ENCODE assay signal across 24 cellular contexts in genomic region chr2:241425368-241425767, GRCh38.
"Had no signal": no experiment of that assay in that cellular context is flagged by ENCODE, and none has a peak within 500 bp of the region (broad histone marks: within the 10 kb centered on the region; RNA-seq: fewer than 3 reads in every experiment).

No MANE protein-coding gene starts in this region.

- H3K4me3 Mint-ChIP-seq: endodermal cell; immature natural killer cell; nephron; stimulated activated naive B cell treated with anti-CD40 and anti-IgM and Interleukin-4, amounts not matched to agents 10 μg/mL and 1 μg/mL and 100 μg/mL, for 72 hours had no signal

- DNase-seq: caudate nucleus; colonic mucosa; dermis blood vessel endothelial cell; effector CD4-positive, alpha-beta T cell; endodermal cell; erythroblast; immature natural killer cell; left cardiac atrium; left ventricle myocardium inferior; lower lobe of right lung; mesenchymal stem cell; naive B cell; psoas muscle; spleen; stimulated activated CD4-positive, alpha-beta T cell treated with anti-CD3 and anti-CD28 coated beads, Interleukin-15, amount 100 ng/mL, for 24 hours; stimulated activated CD4-positive, alpha-beta T cell treated with anti-CD3 and anti-CD28 coated beads, Interleukin-1b, Interleukin-23, amount 100 ng/mL, for 48 hours; stimulated activated CD4-positive, alpha-beta T cell treated with anti-CD3 and anti-CD28 coated beads, Interleukin-4, amount 100 ng/mL, for 24 hours; stimulated activated naive B cell treated with anti-CD40 and anti-IgM and Interleukin-4, amounts not matched to agents 10 μg/mL and 1 μg/mL and 100 μg/mL, for 72 hours; stomach had no signal

- H3K4me1 Mint-ChIP-seq: endodermal cell; naive B cell; nephron; stimulated activated naive B cell treated with anti-CD40 and anti-IgM and Interleukin-4, amounts not matched to agents 10 μg/mL and 1 μg/mL and 100 μg/mL, for 72 hours had no signal

- H3K27ac Mint-ChIP-seq: endodermal cell; nephron; stimulated activated naive B cell treated with anti-CD40 and anti-IgM and Interleukin-4, amounts not matched to agents 10 μg/mL and 1 μg/mL and 100 μg/mL, for 72 hours had no signal

- H3K27ac ChIP-seq: colonic mucosa, left ventricle myocardium inferior, lower lobe of right lung, parathyroid adenoma, psoas muscle, spleen, stomach, suprapubic skin, tibial nerve had no signal

- ATAC-seq: left cardiac atrium; lower lobe of right lung; sciatic nerve; stimulated activated naive B cell treated with anti-CD40 and anti-IgM and Interleukin-4, amounts not matched to agents 10 μg/mL and 1 μg/mL and 100 μg/mL, for 72 hours had no signal

- H3K27me3 Mint-ChIP-seq: naive B cell; stimulated activated naive B cell treated with anti-CD40 and anti-IgM and Interleukin-4, amounts not matched to agents 10 μg/mL and 1 μg/mL and 100 μg/mL, for 72 hours had no signal
